Comparison of ENCODE assay signal across 8 cellular contexts in genomic region chr3:154252759-154253638, GRCh38.
DNase-seq lines count a peak whose midpoint lies in the region; ATAC-seq, FAIRE-seq and TF ChIP-seq lines count a peak whose summit lies in the region.

No MANE protein-coding gene starts in this region.

- H3K9me3 ChIP-seq in psoas muscle (no peaks in the 10 kb centered on the region), aorta (ENCODE audit: control insufficient read depth, low read length) (no peaks in the 10 kb centered on the region)

- H3K27me3 ChIP-seq in psoas muscle (ENCODE audit: insufficient read depth in 3 of 3, low read length in 2 of 3) (no peaks in the 10 kb centered on the region), aorta (ENCODE audit: control insufficient read depth in 1 of 2, insufficient read depth in 2 of 2, low read length in 1 of 2) (no peaks in the 10 kb centered on the region)

- peaks cover 4 to 89% of the 10 kb centered on the region in 2 donors for H3K36me3 ChIP-seq in psoas muscle (ENCODE audit: insufficient read depth in 1 of 2, low read depth in 1 of 2)
- peaks cover 5 to 10% of the 10 kb centered on the region in 2 donors for H3K36me3 ChIP-seq in aorta (ENCODE audit: control insufficient read depth in 1 of 2, insufficient read depth in 2 of 2, low read length in 1 of 2)

- 11 to 20% (median 16%) methylated on average over 11 of the region's 11 CpGs for WGBS in psoas muscle, 3 donors
- WGBS in aorta, 2 donors, result 4% methylated on average over 11 of the region's 11 CpGs

- H3K27ac ChIP-seq in psoas muscle (no peak overlapping the region), aorta (ENCODE audit: low read depth in 1 of 2, low read length in 2 of 2) (no peak overlapping the region)

- peak; percentile 26 for DNase-seq in GM12892 (ENCODE audit: insufficient read length)
- peak; percentile 83 for DNase-seq in NCI-H1105 treated with DMSO at 0.1 percent for 48 hours (lab: John Stamatoyannopoulos, UW)
- DNase-seq in SKM-1 treated with dmso at 0.1 percent for 144 hours (lab: John Stamatoyannopoulos, UW; ENCODE audit: unreplicated experiment), result peak; percentile 77
- DNase-seq in activated naive CD8-positive, alpha-beta T cell treated with anti-CD3 and anti-CD28 coated beads, Interleukin-2, amount 50 U/mL, for 16 hours (ENCODE audit: low read depth, low spot score), result peak; percentile 16
- peak; percentile 92 for DNase-seq in cardiac septum (ENCODE audit: low spot score)
- DNase-seq in psoas muscle, result peak; percentile 87 to 89
- peak; percentile 93 to 98 for DNase-seq in aorta

- ATAC-seq in HG02759 (IDR thresholded peaks at IDR 0.05; ENCODE audit: unreplicated experiment) (peak; percentile 96), psoas muscle (peak; percentile 51 to 80 (median 73)), aorta (ENCODE audit: low FRiP score) (peak; percentile 94)

- peak; percentile 75 for FAIRE-seq in GM12892 (lab: Jason Lieb, UNC)

- TF ChIP-seq POLR2A in GM12892 (IDR thresholded peaks at IDR 0.05; ENCODE audit: low read depth, low read length), result no peak

- H3K4me3 ChIP-seq in psoas muscle, result no peak overlapping the region
- no peak overlapping the region for H3K4me3 ChIP-seq in aorta (ENCODE audit: low read length in 2 of 2)

- intact Hi-C loops in cardiac septum (cut with DNase I), result loop anchor here (5.0 to 10.0 kb wide), 2 partner anchors 156 to 1228 kb away; no protein-coding TSS in a partner anchor
- intact Hi-C loops in psoas muscle (cut with DNase I), result loop anchor here in 1 of 2 donors (5.0 to 10.0 kb wide), 3 partner anchors 131 to 1208 kb away; partner anchors contain the start of gene ARHGEF26
- intact Hi-C loops in aorta (cut with DNase I), result loop anchor here (2.0 to 10.0 kb wide), 3 partner anchors 131 to 248 kb away; partner anchors contain the start of gene ARHGEF26 (in 1 of the 2)

- TF ChIP-seq CTCF in psoas muscle (IDR thresholded peaks at IDR 0.05), result peak; percentile 73

- H3K4me1 ChIP-seq in psoas muscle (no peaks in the 10 kb centered on the region), aorta (ENCODE audit: control insufficient read depth in 1 of 2, insufficient read depth in 2 of 2, low read length in 2 of 2) (no peaks in the 10 kb centered on the region)

Comparison
In these comparisons a context has a peak if more than half of its experiments do, and no peak if none do; other contexts are left out.
1. DNase-seq: peak in every context shown above with its lines; median percentile 96 in aorta; 92 in cardiac septum; 88 in psoas muscle; 83 in NCI-H1105 treated with DMSO at 0.1 percent for 48 hours; 77 in SKM-1 treated with dmso at 0.1 percent for 144 hours; 26 in GM12892; 16 in activated naive CD8-positive, alpha-beta T cell treated with anti-CD3 and anti-CD28 coated beads, Interleukin-2, amount 50 U/mL, for 16 hours.